In the genomic region with DNA sequence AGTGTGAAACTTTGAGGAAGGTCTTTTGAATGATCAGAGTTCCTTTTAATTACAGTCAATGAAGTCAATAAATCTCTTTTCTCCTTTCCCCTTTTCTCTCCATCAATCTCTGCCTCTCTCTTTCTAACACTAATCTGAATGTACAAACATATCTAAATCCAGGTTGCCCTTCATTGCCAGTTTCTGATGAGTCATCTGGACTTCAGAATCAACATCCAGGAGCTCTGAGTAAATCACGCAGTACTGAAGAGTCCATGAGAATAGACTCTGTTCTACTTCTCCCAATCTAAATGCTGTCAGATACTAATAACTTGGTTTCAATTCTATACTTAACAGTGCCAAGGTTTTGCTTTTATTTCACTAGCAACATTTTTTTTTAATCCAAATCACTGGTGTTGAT, we compare ENCODE assay signal across 17 cellular contexts.
A peak's percentile ranks its signal among the peaks of the same experiment; 100 is the strongest.
DNase-seq lines count a peak whose midpoint lies in the region; ATAC-seq and TF ChIP-seq lines count a peak whose summit lies in the region.
"Had no signal": no experiment of that assay in that cellular context is flagged by ENCODE, and none has a peak within 500 bp of the region (broad histone marks: within the 10 kb centered on the region; RNA-seq: fewer than 3 reads in every experiment).

No MANE protein-coding gene starts in this region.

- no peak overlapping the region for H3K4me3 Mint-ChIP-seq in activated CD8-positive, alpha-beta memory T cell treated with anti-CD3 and anti-CD28 coated beads, Interleukin-2, amount 10 ng/mL, durations not matched to agents 7 days and 5 days
- H3K4me3 Mint-ChIP-seq: activated CD4-positive, alpha-beta T cell treated with anti-CD3 and anti-CD28 coated beads, Interleukin-2, amount 10 ng/mL, durations not matched to agents 24 days and 14 days; activated T-helper 17 cell treated with anti-CD3 and anti-CD28 coated beads, Interleukin-2, amount 50 U/mL, for 72 hours; natural killer cell treated with Interleukin-12 subunit alpha and Interleukin-12 subunit beta and Interleukin-15 and Interleukin-18, amount 100 ng/mL, for 72 hours had no signal

- H3K36me3 ChIP-seq in GM23248 (ENCODE audit: low read depth) (no peaks in the 10 kb centered on the region), RWPE2 (ENCODE audit: low read depth) (no peaks in the 10 kb centered on the region)
- H3K36me3 ChIP-seq: esophagus muscularis mucosa had no signal

- ATAC-seq in RWPE2 (ENCODE audit: low read depth), result peak; percentile 74
- no peak for ATAC-seq in activated CD8-positive, alpha-beta memory T cell treated with anti-CD3 and anti-CD28 coated beads, Interleukin-2, amount 10 ng/mL, durations not matched to agents 7 days and 5 days
- ATAC-seq: activated T-helper 17 cell treated with anti-CD3 and anti-CD28 coated beads, Interleukin-2, amount 50 U/mL, for 72 hours; natural killer cell treated with Interleukin-12 subunit alpha and Interleukin-12 subunit beta and Interleukin-15 and Interleukin-18, amount 100 ng/mL, for 72 hours had no signal

- no peaks in the 10 kb centered on the region for H3K79me2 ChIP-seq in GM23248 (ENCODE audit: insufficient read depth)

- H2AFZ ChIP-seq in GM23248, result no peak overlapping the region

- H3K27me3 ChIP-seq in GM23248 (replicated peaks; ENCODE audit: insufficient read depth) (no peaks in the 10 kb centered on the region), RWPE2 (ENCODE audit: insufficient read depth, poor library complexity, severe bottlenecking) (no peaks in the 10 kb centered on the region)
- H3K27me3 ChIP-seq: esophagus muscularis mucosa, testis had no signal

- no peaks in the 10 kb centered on the region for H3K36me3 Mint-ChIP-seq in activated CD8-positive, alpha-beta memory T cell treated with anti-CD3 and anti-CD28 coated beads, Interleukin-2, amount 10 ng/mL, durations not matched to agents 7 days and 5 days
- H3K36me3 Mint-ChIP-seq: brain; natural killer cell treated with Interleukin-12 subunit alpha and Interleukin-12 subunit beta and Interleukin-15 and Interleukin-18, amount 100 ng/mL, for 72 hours had no signal

- DNase-seq in GM23248 (peak; percentile 53), RWPE2 (ENCODE audit: low spot score) (no peak), fibroblast of mammary gland (ENCODE audit: low read depth) (peak; percentile 64), mucosa of gallbladder (ENCODE audit: low spot score) (peak; percentile 20), NCI-H2227 treated with DMSO at 0.1 percent for 48 hours (lab: John Stamatoyannopoulos, UW) (no peak)
- DNase-seq in activated CD4-positive, alpha-beta T cell treated with anti-CD3 and anti-CD28 coated beads, Interleukin-2, amount 50 U/mL, for 1 hour, result no peak
- DNase-seq in stimulated activated CD4-positive, alpha-beta T cell treated with anti-CD3 and anti-CD28 coated beads, Interleukin-2, amount 100 ng/mL, for 48 hours, result no peak
- no peak for DNase-seq in activated CD8-positive, alpha-beta memory T cell treated with anti-CD3 and anti-CD28 coated beads, Interleukin-2, amount 10 ng/mL, durations not matched to agents 7 days and 5 days
- DNase-seq: activated CD4-positive, alpha-beta T cell treated with anti-CD3 and anti-CD28 coated beads, Interleukin-2, amount 10 ng/mL, durations not matched to agents 24 days and 14 days; Karpas-422; NCI-H2081 treated with DMSO at 0.1 percent for 48 hours; T-helper 2 cell; testis had no signal

- no peak overlapping the region for H3K27ac ChIP-seq in GM23248
- H3K27ac ChIP-seq in RWPE2 (ENCODE audit: poor library complexity, severe bottlenecking), result no peak overlapping the region
- H3K27ac ChIP-seq: testis had no signal

- H3K9me3 ChIP-seq in GM23248 (ENCODE audit: low read depth) (no peaks in the 10 kb centered on the region), RWPE2 (ENCODE audit: severe bottlenecking) (no peaks in the 10 kb centered on the region)
- H3K9me3 ChIP-seq: esophagus muscularis mucosa, testis had no signal

- in situ Hi-C loops in GM23248 (cut with MboI), result no loop called here

- H3K4me1 ChIP-seq in GM23248 (ENCODE audit: insufficient read depth) (no peaks in the 10 kb centered on the region), RWPE2 (ENCODE audit: insufficient read depth, poor library complexity, severe bottlenecking) (peaks cover 22% of the 10 kb centered on the region)
- H3K4me1 ChIP-seq: testis had no signal

- peaks cover 7% of the 10 kb centered on the region for H3K4me1 Mint-ChIP-seq in activated CD8-positive, alpha-beta memory T cell treated with anti-CD3 and anti-CD28 coated beads, Interleukin-2, amount 10 ng/mL, durations not matched to agents 7 days and 5 days

- H3K4me3 ChIP-seq in GM23248 (no peak overlapping the region), RWPE2 (ENCODE audit: severe bottlenecking) (no peak overlapping the region), fibroblast of mammary gland (ENCODE audit: control insufficient read depth, low read depth, low read length) (no peak overlapping the region)
- H3K4me3 ChIP-seq: esophagus muscularis mucosa, testis had no signal

- no peak for TF ChIP-seq CTCF in RWPE2 (IDR thresholded peaks at IDR 0.05; ENCODE audit: poor library complexity, severe bottlenecking)
- TF ChIP-seq CTCF in fibroblast of mammary gland (conservative IDR thresholded peaks at IDR 0.05; ENCODE audit: control insufficient read depth, insufficient read depth, low read depth, low read length), result no peak

- no peak overlapping the region for H3K9ac ChIP-seq in GM23248

- H3K27ac Mint-ChIP-seq in activated CD8-positive, alpha-beta memory T cell treated with anti-CD3 and anti-CD28 coated beads, Interleukin-2, amount 10 ng/mL, durations not matched to agents 7 days and 5 days, result no peak overlapping the region
- H3K27ac Mint-ChIP-seq: activated CD4-positive, alpha-beta T cell treated with anti-CD3 and anti-CD28 coated beads, Interleukin-2, amount 10 ng/mL, durations not matched to agents 24 days and 14 days; activated T-helper 17 cell treated with anti-CD3 and anti-CD28 coated beads, Interleukin-2, amount 50 U/mL, for 72 hours; natural killer cell treated with Interleukin-12 subunit alpha and Interleukin-12 subunit beta and Interleukin-15 and Interleukin-18, amount 100 ng/mL, for 72 hours had no signal

- no peaks in the 10 kb centered on the region for H3F3A ChIP-seq in GM23248 (ENCODE audit: insufficient read depth)

- H3K27me3 Mint-ChIP-seq in activated CD8-positive, alpha-beta memory T cell treated with anti-CD3 and anti-CD28 coated beads, Interleukin-2, amount 10 ng/mL, durations not matched to agents 7 days and 5 days, result no peaks in the 10 kb centered on the region
- H3K27me3 Mint-ChIP-seq: activated T-helper 17 cell treated with anti-CD3 and anti-CD28 coated beads, Interleukin-2, amount 50 U/mL, for 72 hours; brain; natural killer cell treated with Interleukin-12 subunit alpha and Interleukin-12 subunit beta and Interleukin-15 and Interleukin-18, amount 100 ng/mL, for 72 hours had no signal

- no peaks in the 10 kb centered on the region for H3K9me3 Mint-ChIP-seq in activated CD8-positive, alpha-beta memory T cell treated with anti-CD3 and anti-CD28 coated beads, Interleukin-2, amount 10 ng/mL, durations not matched to agents 7 days and 5 days (ENCODE audit: low read depth)
- H3K9me3 Mint-ChIP-seq: activated T-helper 17 cell treated with anti-CD3 and anti-CD28 coated beads, Interleukin-2, amount 50 U/mL, for 72 hours; brain; natural killer cell treated with Interleukin-12 subunit alpha and Interleukin-12 subunit beta and Interleukin-15 and Interleukin-18, amount 100 ng/mL, for 72 hours had no signal

- no peaks in the 10 kb centered on the region for H3K9me2 ChIP-seq in GM23248 (ENCODE audit: insufficient read depth)

- WGBS in GM23248 (ENCODE audit: low coverage in 1 of 2, low lambda C conversion rate in 2 of 2, missing lambda C conversion rate in 2 of 2), 2 experiments, result 11 to 17% methylated on average over 1 of the region's 1 CpG

- no peak overlapping the region for H3K4me2 ChIP-seq in GM23248 (ENCODE audit: unreplicated experiment)

- H4K20me1 ChIP-seq in GM23248 (ENCODE audit: insufficient read depth), result no peaks in the 10 kb centered on the region

- CTCF ChIA-PET in activated CD8-positive, alpha-beta memory T cell treated with anti-CD3 and anti-CD28 coated beads, Interleukin-2, amount 10 ng/mL, durations not matched to agents 7 days and 5 days (lab: Charles Lee), result no interaction called here

Comparison
In these comparisons a context has a peak if more than half of its experiments do, and no peak if none do; other contexts are left out.
1. DNase-seq: peak in GM23248 (single experiment), fibroblast of mammary gland (single experiment) and mucosa of gallbladder (single experiment); none in RWPE2 (single experiment), NCI-H2227 treated with DMSO at 0.1 percent for 48 hours (single experiment), activated CD4-positive, alpha-beta T cell treated with anti-CD3 and anti-CD28 coated beads, Interleukin-2, amount 50 U/mL, for 1 hour (single experiment), stimulated activated CD4-positive, alpha-beta T cell treated with anti-CD3 and anti-CD28 coated beads, Interleukin-2, amount 100 ng/mL, for 48 hours (0 of 2) and activated CD8-positive, alpha-beta memory T cell treated with anti-CD3 and anti-CD28 coated beads, Interleukin-2, amount 10 ng/mL, durations not matched to agents 7 days and 5 days (single experiment).